Comparison of ENCODE assay signal across 7 cellular contexts in genomic region chr7:144726840-144727239, GRCh38.
A peak's percentile ranks its signal among the peaks of the same experiment; 100 is the strongest.
DNase-seq lines count a peak whose midpoint lies in the region; ATAC-seq and TF ChIP-seq lines count a peak whose summit lies in the region.
"Not testable (repeated sequence)": the region's sequence is repeated elsewhere in the genome, so short reads cannot be mapped to it uniquely, and the experiment has no call there.

No MANE protein-coding gene starts in this region.

- not testable (repeated sequence) for H3K4me3 ChIP-seq in Panc1 (ENCODE audit: low read depth in 2 of 2, low read length in 2 of 2); WERI-Rb-1 (ENCODE audit: low read depth, low read length); endodermal cell (ENCODE audit: low read length)

- not testable (repeated sequence) for H3K4me3 Mint-ChIP-seq in endodermal cell

- not testable (repeated sequence) for H3K36me3 Mint-ChIP-seq in endodermal cell (ENCODE audit: low read depth)

- BruUV-seq in Panc1 (replicated peaks; lab: Mats Ljungman, UMichigan), result not testable (repeated sequence)

- intact Hi-C loops in Panc1 (cut with micrococcal nuclease; ENCODE audit: unreplicated experiment), result not testable (repeated sequence)

- CTCF ChIA-PET in Panc1 (lab: Charles Lee), result not testable (repeated sequence)

- H3K27me3 Mint-ChIP-seq in endodermal cell (ENCODE audit: insufficient read depth), result not testable (repeated sequence)

- ATAC-seq in Panc1, result not testable (repeated sequence)

- POLR2A ChIA-PET in Panc1 (lab: Charles Lee), result not testable (repeated sequence)

- H3K27ac ChIP-seq in Panc1 (ENCODE audit: low read length); WERI-Rb-1; endodermal cell (ENCODE audit: low read depth, low read length): not testable (repeated sequence)

- not testable (repeated sequence) for H3K27me3 ChIP-seq in Panc1 (ENCODE audit: control insufficient read depth, insufficient read depth, low read length); WERI-Rb-1 (ENCODE audit: insufficient read depth, low read depth, severe bottlenecking); endodermal cell (ENCODE audit: control insufficient read depth, insufficient read depth, low read length, poor library complexity, severe bottlenecking)

- DNase-seq in DMS 273 (lab: John Stamatoyannopoulos, UW; ENCODE audit: unreplicated experiment) (peak; percentile 14), WERI-Rb-1 (peak; percentile 19), endodermal cell (peak; percentile 49), mesenteric fat pad (ENCODE audit: low spot score) (peak; percentile 47)
- not testable (repeated sequence) for DNase-seq in Panc1 (ENCODE audit: low read depth, low spot score)

- not testable (repeated sequence) for H3K27ac Mint-ChIP-seq in endodermal cell

- not testable (repeated sequence) for H3K36me3 ChIP-seq in Panc1 (ENCODE audit: control insufficient read depth, insufficient read depth, low read length); WERI-Rb-1; endodermal cell (ENCODE audit: control insufficient read depth, insufficient read depth, low read length)

- H3K9ac ChIP-seq in endodermal cell (ENCODE audit: extremely low read depth, low read length, poor library complexity, severe bottlenecking), result not testable (repeated sequence)

- 0 out of 2 replicates have a peak, but pooled peaks have one; percentile 20 for TF ChIP-seq CTCF in GM12874 (IDR thresholded peaks at IDR 0.05; ENCODE audit: insufficient read depth, low read depth, low read length)
- peak; percentile 32; the same call in 1 of the 2 replicates for TF ChIP-seq CTCF in LNCAP (IDR thresholded peaks at IDR 0.05)
- TF ChIP-seq CTCF in Panc1 (IDR thresholded peaks at IDR 0.05), result peak; percentile 55
- 0 out of 2 replicates have a peak, but pooled peaks have one; percentile 27 for TF ChIP-seq CTCF in WERI-Rb-1 (IDR thresholded peaks at IDR 0.05; ENCODE audit: low read depth, low read length)
- TF ChIP-seq CTCF in endodermal cell (conservative IDR thresholded peaks at IDR 0.05), result peak; percentile 53

- H3K4me1 Mint-ChIP-seq in endodermal cell, result not testable (repeated sequence)

- in situ Hi-C loops in Panc1 (cut with HindIII; ENCODE audit: low pct_unique_long_range_greater_than_20kb, low sequenced_read_pairs), result not testable (repeated sequence)

- H3K9me3 Mint-ChIP-seq in endodermal cell, result peaks cover 13% of the 10 kb centered on the region

- H3K9me3 ChIP-seq in Panc1 (ENCODE audit: control insufficient read depth, insufficient read depth, low read depth, low read length); WERI-Rb-1 (ENCODE audit: severe bottlenecking); endodermal cell (ENCODE audit: control insufficient read depth, low read length): not testable (repeated sequence)

- WGBS in endodermal cell (ENCODE audit: insufficient coverage in 1 of 2, insufficient read length in 1 of 2), 2 experiments, result 90% methylated on average over 12 of the region's 12 CpGs; no CpG with 5 or more reads in 1 of the 2 experiments

- not testable (repeated sequence) for H3K4me1 ChIP-seq in Panc1 (ENCODE audit: control insufficient read depth, insufficient read depth, low read length); endodermal cell (ENCODE audit: control insufficient read depth, insufficient read depth, low read length)
